Comparison of ENCODE assay signal across 25 cellular contexts in genomic region chr22:43521716-43522115, GRCh38.
"Had no signal": no experiment of that assay in that cellular context is flagged by ENCODE, and none has a peak within 500 bp of the region (broad histone marks: within the 10 kb centered on the region; RNA-seq: fewer than 3 reads in every experiment).

No MANE protein-coding gene starts in this region.

- H3K27me3 Mint-ChIP-seq: activated naive CD4-positive, alpha-beta T cell treated with anti-CD3 and anti-CD28 coated beads, Interleukin-2, amount 10 ng/mL, durations not matched to agents 7 days and 5 days had no signal

- ATAC-seq: activated CD8-positive, alpha-beta T cell treated with anti-CD3 and anti-CD28 coated beads, Interleukin-2, amount 10 ng/mL, durations not matched to agents 7 days and 5 days; activated naive CD8-positive, alpha-beta T cell treated with anti-CD3 and anti-CD28 coated beads, Interleukin-2, amount 50 U/mL, for 24 hours; left lobe of liver; right cardiac atrium; T-cell had no signal

- H3K27me3 ChIP-seq: uterus had no signal

- DNase-seq: activated B cell treated with CpG ODN at 0.5 μM for 24 hours; activated CD4-positive, alpha-beta T cell treated with anti-CD3 and anti-CD28 coated beads, Interleukin-2, amount 10 ng/mL, durations not matched to agents 24 days and 14 days; activated CD8-positive, alpha-beta T cell treated with anti-CD3 and anti-CD28 coated beads, Interleukin-2, amount 10 ng/mL, durations not matched to agents 7 days and 5 days; activated naive CD4-positive, alpha-beta T cell treated with anti-CD3 and anti-CD28 coated beads, Interleukin-2, amount 10 ng/mL, durations not matched to agents 7 days and 5 days; activated naive CD8-positive, alpha-beta T cell treated with anti-CD3 and anti-CD28 coated beads, Interleukin-2, amount 50 U/mL, for 24 hours; activated T-cell treated with anti-CD3 and anti-CD28 coated beads, Interleukin-2, amount 50 U/mL, for 24 hours; anterior cingulate cortex; hippocampal formation; islet precursor cell; nephron progenitor cell; occipital lobe; right cardiac atrium; stimulated activated CD4-positive, alpha-beta T cell treated with anti-CD3 and anti-CD28 coated beads, Interleukin-15, amount 100 ng/mL, for 24 hours; stimulated activated CD4-positive, alpha-beta T cell treated with anti-CD3 and anti-CD28 coated beads, Interleukin-2, amount 100 ng/mL, for 48 hours; T-cell; T-helper 9 cell; transverse colon; uterus had no signal

- H3K36me3 Mint-ChIP-seq: activated naive CD4-positive, alpha-beta T cell treated with anti-CD3 and anti-CD28 coated beads, Interleukin-2, amount 10 ng/mL, durations not matched to agents 7 days and 5 days; brain; T-cell had no signal

- H3K27ac Mint-ChIP-seq: activated B cell treated with CpG ODN at 0.5 μM for 24 hours; activated CD8-positive, alpha-beta T cell treated with anti-CD3 and anti-CD28 coated beads, Interleukin-2, amount 10 ng/mL, durations not matched to agents 7 days and 5 days; activated naive CD4-positive, alpha-beta T cell treated with anti-CD3 and anti-CD28 coated beads, Interleukin-2, amount 10 ng/mL, durations not matched to agents 7 days and 5 days; brain; nephron progenitor cell; progenitor cell of endocrine pancreas; stimulated activated naive CD8-positive, alpha-beta T cell treated with anti-CD3 and anti-CD28 coated beads, Interleukin-15, Interleukin-2, amounts not matched to agents 100 ng/mL and 50 ng/mL, for 24 hours; T-cell had no signal

- H3K4me1 Mint-ChIP-seq: activated B cell treated with CpG ODN at 0.5 μM for 24 hours; activated naive CD4-positive, alpha-beta T cell treated with anti-CD3 and anti-CD28 coated beads, Interleukin-2, amount 10 ng/mL, durations not matched to agents 7 days and 5 days; brain; T-cell had no signal

- H3K36me3 ChIP-seq: suprapubic skin, transverse colon, uterus had no signal

- H3K4me1 ChIP-seq: suprapubic skin, transverse colon, uterus had no signal

- H3K9me3 Mint-ChIP-seq: activated B cell treated with CpG ODN at 0.5 μM for 24 hours; activated CD4-positive, alpha-beta T cell treated with anti-CD3 and anti-CD28 coated beads, Interleukin-2, amount 10 ng/mL, durations not matched to agents 24 days and 14 days; activated naive CD4-positive, alpha-beta T cell treated with anti-CD3 and anti-CD28 coated beads, Interleukin-2, amount 10 ng/mL, durations not matched to agents 7 days and 5 days; activated naive CD8-positive, alpha-beta T cell treated with anti-CD3 and anti-CD28 coated beads, Interleukin-2, amount 50 U/mL, for 24 hours; activated T-cell treated with anti-CD3 and anti-CD28 coated beads, Interleukin-2, amount 50 U/mL, for 24 hours; brain; nephron progenitor cell; stimulated activated naive CD8-positive, alpha-beta T cell treated with anti-CD3 and anti-CD28 coated beads, Interleukin-15, Interleukin-2, amounts not matched to agents 100 ng/mL and 50 ng/mL, for 24 hours; T-cell had no signal

- H3K27ac ChIP-seq: coronary artery, skin epidermis, suprapubic skin, transverse colon, uterus had no signal

- H3K9me3 ChIP-seq: suprapubic skin, transverse colon, uterus had no signal

- H3K4me3 ChIP-seq: coronary artery, skin epidermis, suprapubic skin, transverse colon, uterus had no signal

- H3K4me3 Mint-ChIP-seq: activated B cell treated with CpG ODN at 0.5 μM for 24 hours; activated CD4-positive, alpha-beta T cell treated with anti-CD3 and anti-CD28 coated beads, Interleukin-2, amount 10 ng/mL, durations not matched to agents 24 days and 14 days; activated CD8-positive, alpha-beta T cell treated with anti-CD3 and anti-CD28 coated beads, Interleukin-2, amount 10 ng/mL, durations not matched to agents 7 days and 5 days; activated naive CD4-positive, alpha-beta T cell treated with anti-CD3 and anti-CD28 coated beads, Interleukin-2, amount 10 ng/mL, durations not matched to agents 7 days and 5 days; activated naive CD8-positive, alpha-beta T cell treated with anti-CD3 and anti-CD28 coated beads, Interleukin-2, amount 50 U/mL, for 24 hours; activated T-cell treated with anti-CD3 and anti-CD28 coated beads, Interleukin-2, amount 50 U/mL, for 24 hours; brain; nephron progenitor cell; stimulated activated naive CD8-positive, alpha-beta T cell treated with anti-CD3 and anti-CD28 coated beads, Interleukin-15, Interleukin-2, amounts not matched to agents 100 ng/mL and 50 ng/mL, for 24 hours; T-cell had no signal
